In the genomic region with DNA sequence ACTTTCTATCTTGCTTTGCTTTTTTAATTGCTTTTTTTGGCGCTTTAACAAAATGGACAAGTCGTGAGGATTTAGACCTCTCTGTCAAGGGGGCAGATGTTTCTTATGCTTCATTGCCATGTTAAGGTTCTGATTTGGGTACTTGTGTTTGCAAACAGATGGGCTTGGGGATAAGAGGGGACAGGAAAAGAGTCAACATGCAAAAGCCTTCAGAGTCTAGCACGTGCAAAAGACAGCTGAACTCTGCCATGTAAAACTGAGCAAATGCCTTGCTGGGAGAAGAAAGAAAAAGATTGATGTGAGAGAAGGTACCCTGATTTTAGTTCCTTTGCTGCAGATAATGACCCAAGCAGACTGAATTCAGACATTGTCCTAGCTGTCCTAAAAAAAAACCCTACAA, we compare ENCODE assay signal across 1 cellular context.
TF ChIP-seq lines count a peak whose summit lies in the region.

No MANE protein-coding gene starts in this region.

TF ChIP-seq in SK-N-SH treated with all-trans-retinoic acid at 6 μM for 48 hours, 23 proteins besides CTCF, POLR2A, EP300 and RAD21 (continued from another document):
- TF ChIP-seq, protein P1, sequence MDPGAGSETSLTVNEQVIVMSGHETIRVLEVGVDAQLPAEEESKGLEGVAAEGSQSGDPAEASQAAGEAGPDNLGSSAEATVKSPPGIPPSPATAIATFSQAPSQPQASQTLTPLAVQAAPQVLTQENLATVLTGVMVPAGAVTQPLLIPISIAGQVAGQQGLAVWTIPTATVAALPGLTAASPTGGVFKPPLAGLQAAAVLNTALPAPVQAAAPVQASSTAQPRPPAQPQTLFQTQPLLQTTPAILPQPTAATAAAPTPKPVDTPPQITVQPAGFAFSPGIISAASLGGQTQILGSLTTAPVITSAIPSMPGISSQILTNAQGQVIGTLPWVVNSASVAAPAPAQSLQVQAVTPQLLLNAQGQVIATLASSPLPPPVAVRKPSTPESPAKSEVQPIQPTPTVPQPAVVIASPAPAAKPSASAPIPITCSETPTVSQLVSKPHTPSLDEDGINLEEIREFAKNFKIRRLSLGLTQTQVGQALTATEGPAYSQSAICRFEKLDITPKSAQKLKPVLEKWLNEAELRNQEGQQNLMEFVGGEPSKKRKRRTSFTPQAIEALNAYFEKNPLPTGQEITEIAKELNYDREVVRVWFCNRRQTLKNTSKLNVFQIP (CRISPR knock-in tag; IDR thresholded peaks at IDR 0.05; ENCODE audit: borderline replicate concordance, low read depth), result no peak
- TF ChIP-seq ZNF8 (CRISPR knock-in tag; IDR thresholded peaks at IDR 0.05) (no peak), PPARA (CRISPR knock-in tag; IDR thresholded peaks at IDR 0.05; ENCODE audit: borderline replicate concordance) (no peak), GLIS3 (CRISPR knock-in tag; IDR thresholded peaks at IDR 0.05) (no peak), ARNTL (CRISPR knock-in tag; IDR thresholded peaks at IDR 0.05; ENCODE audit: borderline replicate concordance, low read depth) (no peak), ZNF565 (CRISPR knock-in tag; conservative IDR thresholded peaks at IDR 0.05; ENCODE audit: low read depth) (no peak), RARB (CRISPR knock-in tag; IDR thresholded peaks at IDR 0.05) (no peak), CSDC2 (CRISPR knock-in tag; IDR thresholded peaks at IDR 0.05) (no peak), BACH2 (CRISPR knock-in tag; IDR thresholded peaks at IDR 0.05; ENCODE audit: borderline replicate concordance) (no peak), ESRRG (CRISPR knock-in tag; IDR thresholded peaks at IDR 0.05) (no peak), SNAI2 (CRISPR knock-in tag; IDR thresholded peaks at IDR 0.05) (no peak)
